ENCODE assay signal across 23 cellular contexts in genomic region chr2:16293398-16293797, GRCh38.
"Had no signal": no experiment of that assay in that cellular context is flagged by ENCODE, and none has a peak within 500 bp of the region (broad histone marks: within the 10 kb centered on the region; RNA-seq: fewer than 3 reads in every experiment).

No MANE protein-coding gene starts in this region.

- H3K9me3 ChIP-seq: colonic mucosa, left ventricle myocardium inferior, transverse colon had no signal

- H3K79me2 ChIP-seq: hepatocyte, parathyroid adenoma had no signal

- H3K36me3 ChIP-seq: cardiac muscle cell, colonic mucosa, left ventricle myocardium inferior, transverse colon had no signal

- H3K4me1 ChIP-seq: colonic mucosa, left ventricle myocardium inferior, parathyroid adenoma, transverse colon had no signal

- H3K4me2 ChIP-seq: hepatocyte had no signal

- H3K4me3 ChIP-seq: cardiac muscle cell, colonic mucosa, hepatocyte, left ventricle myocardium inferior, lung, transverse colon had no signal

- H2AFZ ChIP-seq: hepatocyte, parathyroid adenoma had no signal

- H3K27ac ChIP-seq: cardiac muscle cell, colonic mucosa, epithelial cell of prostate, hepatocyte, left ventricle myocardium inferior, parathyroid adenoma, transverse colon had no signal

- H3K27me3 ChIP-seq: cardiac muscle cell, colonic mucosa, hepatocyte, transverse colon had no signal

- H3K9ac ChIP-seq: parathyroid adenoma had no signal

- DNase-seq: activated CD4-positive, alpha-beta T cell treated with anti-CD3 and anti-CD28 coated beads for 4 hours; activated CD4-positive, alpha-beta T cell treated with anti-CD3 and anti-CD28 coated beads, Interleukin-2, amount 50 U/mL, for 48 hours; activated CD8-positive, alpha-beta memory T cell treated with anti-CD3 and anti-CD28 coated beads for 24 hours; activated effector memory CD4-positive, alpha-beta T cell treated with Interleukin-2 at 50 U/mL for 16 hours; activated naive CD4-positive, alpha-beta T cell treated with Interleukin-2 at 50 U/mL for 16 hours; anterior cingulate cortex; cerebellar nuclear complex; colonic mucosa; effector CD8-positive, alpha-beta T cell; islet precursor cell; left ventricle myocardium inferior; nephron progenitor cell; occipital lobe; right cardiac atrium; stimulated activated CD4-positive, alpha-beta T cell treated with anti-CD3 and anti-CD28 coated beads, Interleukin-2, amount 100 ng/mL, for 48 hours; stimulated activated naive CD4-positive, alpha-beta T cell treated with Interleukin-2 at 50 U/mL for 16 hours; T-helper 1 cell; transverse colon had no signal
